In genomic region chr13:41199526-41199925, GRCh38 we compare ENCODE assay signal across 11 cellular contexts.
DNase-seq lines count a peak whose midpoint lies in the region; ATAC-seq and TF ChIP-seq lines count a peak whose summit lies in the region.
"Had no signal": no experiment of that assay in that cellular context is flagged by ENCODE, and none has a peak within 500 bp of the region (broad histone marks: within the 10 kb centered on the region; RNA-seq: fewer than 3 reads in every experiment).

No MANE protein-coding gene starts in this region.

- H3K27me3 ChIP-seq in BLaER1 (no peaks in the 10 kb centered on the region), WERI-Rb-1 (ENCODE audit: insufficient read depth, low read depth, severe bottlenecking) (no peaks in the 10 kb centered on the region)

- peaks cover 27% of the 10 kb centered on the region for H3K4me1 ChIP-seq in BLaER1

- no peaks in the 10 kb centered on the region for H3K36me3 ChIP-seq in BLaER1
- no peaks in the 10 kb centered on the region for H3K36me3 ChIP-seq in WERI-Rb-1

- ATAC-seq in GM18909 (IDR thresholded peaks at IDR 0.05; ENCODE audit: poor library complexity, unreplicated experiment) (peak; percentile 83), HG02798 (IDR thresholded peaks at IDR 0.05; ENCODE audit: poor library complexity, unreplicated experiment) (peak; percentile 65)
- ATAC-seq: HepG2 had no signal

- no peaks in the 10 kb centered on the region for H4K20me1 ChIP-seq in BLaER1

- DNase-seq in NCI-H2227 (lab: John Stamatoyannopoulos, UW; ENCODE audit: unreplicated experiment): peak; percentile 30
- DNase-seq in RWPE1 (ENCODE audit: low spot score): no peak
- no peak for DNase-seq in activated T-cell treated with anti-CD3 and anti-CD28 coated beads, Interleukin-2, amount 50 U/mL, for 48 hours
- DNase-seq in DMS153 treated with DMSO at 0.1 percent for 48 hours (lab: John Stamatoyannopoulos, UW; ENCODE audit: unreplicated experiment): no peak
- no peak for DNase-seq in WERI-Rb-1
- DNase-seq: activated CD4-positive, alpha-beta memory T cell treated with anti-CD3 and anti-CD28 coated beads for 36 hours; PC-9 had no signal

- H3K9ac ChIP-seq in BLaER1: 0 out of 2 replicates have a peak overlapping the region, but pooled peaks have one; percentile 36

- POLR2A ChIA-PET in RWPE1 (lab: Yijun Ruan, JAX; ENCODE audit: low non-redundant PET): no interaction called here

- H3K27ac ChIP-seq in BLaER1: peak overlapping the region; percentile 73
- no peak overlapping the region for H3K27ac ChIP-seq in RWPE1
- no peak overlapping the region for H3K27ac ChIP-seq in WERI-Rb-1
- H3K27ac ChIP-seq: PC-9 had no signal

- no peak for TF ChIP-seq CTCF in RWPE1 (conservative IDR thresholded peaks at IDR 0.05; ENCODE audit: low read depth)
- no peak for TF ChIP-seq CTCF in WERI-Rb-1 (IDR thresholded peaks at IDR 0.05; ENCODE audit: low read depth, low read length)

- H3K4me2 ChIP-seq in BLaER1: peak overlapping the region; percentile 49
- H3K4me2 ChIP-seq: PC-9 had no signal

- H3K9me3 ChIP-seq in BLaER1: peaks cover 5% of the 10 kb centered on the region; the same call in 1 of the 2 replicates
- no peaks in the 10 kb centered on the region for H3K9me3 ChIP-seq in WERI-Rb-1 (ENCODE audit: severe bottlenecking)

- CTCF ChIA-PET in RWPE1 (lab: Yijun Ruan, JAX): no interaction called here

- H3K4me3 ChIP-seq in BLaER1: no peak overlapping the region
- H3K4me3 ChIP-seq in WERI-Rb-1 (ENCODE audit: low read depth, low read length): no peak overlapping the region
- H3K4me3 ChIP-seq: PC-9 had no signal
